ENCODE assay signal across 18 cellular contexts in genomic region chr7:124071843-124072242, GRCh38. TPM values are rescaled to one million over a fixed set of nuclear protein-coding genes. Genes with fewer than 3 reads are reported as not detected.
"Had no signal": no experiment of that assay in that cellular context is flagged by ENCODE, and none has a peak within 500 bp of the region (broad histone marks: within the 10 kb centered on the region; RNA-seq: fewer than 3 reads in every experiment).

No MANE protein-coding gene starts in this region.

- H3K4me3 ChIP-seq: gastroesophageal sphincter, left lung, prostate gland, right lobe of liver, spleen, tibial nerve, vagina had no signal

- H3K27ac ChIP-seq: epithelial cell of prostate, gastroesophageal sphincter, left lung, prostate gland, right lobe of liver, spleen, tibial nerve, vagina had no signal

- H3K9me3 ChIP-seq: gastroesophageal sphincter, left lung, prostate gland, right lobe of liver, spleen, tibial nerve, vagina had no signal

- DNase-seq: activated naive CD4-positive, alpha-beta T cell treated with anti-CD3 and anti-CD28 coated beads, Interleukin-2, amount 10 ng/mL, durations not matched to agents 7 days and 5 days; effector memory CD8-positive, alpha-beta T cell; left lung; mesendoderm; occipital lobe; right lobe of liver; spleen; stimulated activated CD4-positive, alpha-beta T cell treated with anti-CD3 and anti-CD28 coated beads, Interleukin-1b, Interleukin-23, amount 100 ng/mL, for 48 hours had no signal

- ATAC-seq: activated CD4-positive, CD25-positive, alpha-beta regulatory T cell treated with anti-CD3 and anti-CD28 coated beads, Interleukin-2, amount 50 U/mL, for 24 hours; effector memory CD8-positive, alpha-beta T cell; gastroesophageal sphincter; left lung; right lobe of liver; stimulated activated memory B cell treated with anti-CD40 and anti-IgM and Interleukin-4, amounts not matched to agents 10 μg/mL and 1 μg/mL and 100 μg/mL, for 72 hours had no signal

- H3K27me3 ChIP-seq: gastroesophageal sphincter, left lung, right lobe of liver, spleen, tibial nerve, vagina had no signal

- H3K36me3 ChIP-seq: gastroesophageal sphincter, left lung, prostate gland, right lobe of liver, spleen, tibial nerve, vagina had no signal

- H3K4me1 ChIP-seq: gastroesophageal sphincter, left lung, prostate gland, right lobe of liver, spleen, tibial nerve, vagina had no signal

RNA-seq across cellular contexts. Expression of gene TMEM229A, which starts 39.0 kb away (rescaled TPM):
- total RNA-seq: activated T-helper 2 cell treated with anti-CD3 and anti-CD28 coated beads, Interferon-gamma antibody, Interleukin-2, Interleukin-4, amounts not matched to agents 10 μg/mL and 5 μg/mL and 100 μg/mL, durations not matched to agents 14 hours and 24 hours and 36 hours; right lobe of liver; subcutaneous adipose tissue; vagina had no signal
- polyA plus RNA-seq: keratinocyte had no signal
